8 cellular contexts compared by ENCODE assay signal in genomic region chr13:97224544-97225324, GRCh38. TPM values are rescaled to one million over a fixed set of nuclear protein-coding genes. Genes with fewer than 3 reads are reported as not detected.
DNase-seq lines count a peak whose midpoint lies in the region; ATAC-seq and TF ChIP-seq lines count a peak whose summit lies in the region.

No MANE protein-coding gene starts in this region.

- H3K27me3 Mint-ChIP-seq in T-cell (no peaks in the 10 kb centered on the region), nephron (ENCODE audit: low read depth) (no peaks in the 10 kb centered on the region)

- TF ChIP-seq CTCF in BE2C (IDR thresholded peaks at IDR 0.05; ENCODE audit: low read depth, low read length) (no peak), nephron (IDR thresholded peaks at IDR 0.05; ENCODE audit: unreplicated experiment in 3 of 3) (no peak)

- H3K27me3 ChIP-seq in BE2C = no peaks in the 10 kb centered on the region
- no peaks in the 10 kb centered on the region for H3K27me3 ChIP-seq in endocrine pancreas (ENCODE audit: control insufficient read depth, insufficient read depth, low read length)

- H3K4me1 Mint-ChIP-seq in T-cell (peaks cover 56 to 64% (median 62%) of the 10 kb centered on the region in 3 donors), nephron (peaks cover 46% of the 10 kb centered on the region)

- POLR2A ChIA-PET in HEK293T (lab: Yijun Ruan, JAX) (interaction anchor here (1.3 kb wide), 1 partner anchor 30 kb away, joined by 6 read pairs; no protein-coding TSS in a partner anchor), T-cell (lab: Charles Lee) (interaction anchor here (0.6 to 4.2 kb wide), 18 partner anchors 8 to 1863 kb away, joined by 3 to 63 read pairs (median 5); partner anchors contain the start of gene RAP2A (in 1 of the 2))

- no peaks in the 10 kb centered on the region for H3K36me3 ChIP-seq in BE2C
- H3K36me3 ChIP-seq in endocrine pancreas (ENCODE audit: control insufficient read depth, insufficient read depth, low read length) = no peaks in the 10 kb centered on the region

- no peaks in the 10 kb centered on the region for H3K9me3 ChIP-seq in BE2C
- no peaks in the 10 kb centered on the region for H3K9me3 ChIP-seq in endocrine pancreas (ENCODE audit: control insufficient read depth, low read length)

- H3K4me1 ChIP-seq in BE2C (peaks cover 15% of the 10 kb centered on the region), endocrine pancreas (ENCODE audit: control insufficient read depth, insufficient read depth, low read length) (peaks cover 5% of the 10 kb centered on the region)

- DNase-seq in BE2C = no peak
- peak; percentile 30 for DNase-seq in HEK293T (ENCODE audit: extremely low spot score)
- DNase-seq in T-cell = peak in 27 of 34 experiments; percentile 8 to 48 (median 29)
- no peak for DNase-seq in GDM1 (lab: John Stamatoyannopoulos, UW)

- H3K9ac ChIP-seq in endocrine pancreas (ENCODE audit: control insufficient read depth, insufficient read depth, low read length) = peak overlapping the region; percentile 86

- peaks cover 7% of the 10 kb centered on the region for H3K36me3 Mint-ChIP-seq in T-cell
- H3K36me3 Mint-ChIP-seq in nephron (ENCODE audit: low read depth) = peaks cover 5% of the 10 kb centered on the region

- peak overlapping the region; percentile 79 to 93 (median 85) for H3K4me3 Mint-ChIP-seq in T-cell
- H3K4me3 Mint-ChIP-seq in nephron = peak overlapping the region; percentile 88 to 92 (median 88)

- H3K4me3 ChIP-seq in BE2C (ENCODE audit: low read depth, low read length) = peak overlapping the region; percentile 85
- peak overlapping the region; percentile 100 for H3K4me3 ChIP-seq in endocrine pancreas (ENCODE audit: control insufficient read depth, insufficient read depth, low read length)

- CTCF ChIA-PET in HEK293T (lab: Yijun Ruan, JAX) = interaction anchor here (0.6 to 1.3 kb wide), 2 partner anchors 12 to 1783 kb away, joined by 3 to 4 read pairs; no protein-coding TSS in a partner anchor
- CTCF ChIA-PET in T-cell (lab: Charles Lee) = interaction anchor here (0.6 to 4.5 kb wide), 10 partner anchors 9 to 208 kb away, joined by 3 to 26 read pairs (median 6); no protein-coding TSS in a partner anchor

- ATAC-seq in T-cell (replicated peaks in 1 of 4) (no peak), HG02571 (IDR thresholded peaks at IDR 0.05; ENCODE audit: unreplicated experiment) (no peak), GM18868 (IDR thresholded peaks at IDR 0.05; ENCODE audit: unreplicated experiment) (no peak)

- no peaks in the 10 kb centered on the region for H3K9me3 Mint-ChIP-seq in T-cell
- no peaks in the 10 kb centered on the region for H3K9me3 Mint-ChIP-seq in nephron

- H3K27ac Mint-ChIP-seq in T-cell = peak overlapping the region; percentile 79 to 97
- H3K27ac Mint-ChIP-seq in nephron = peak overlapping the region; percentile 95 to 97 (median 96)

TF ChIP-seq in HEK293T, 16 proteins besides CTCF, POLR2A, EP300 and RAD21:
- TF ChIP-seq CTBP1 (IDR thresholded peaks at IDR 0.05; ENCODE audit: borderline replicate concordance) (no peak), SP1 (IDR thresholded peaks at IDR 0.05) (no peak), L3MBTL2 (conservative IDR thresholded peaks at IDR 0.05) (no peak), NFRKB (IDR thresholded peaks at IDR 0.05) (no peak), ZNF384 (IDR thresholded peaks at IDR 0.05) (no peak), TARDBP (IDR thresholded peaks at IDR 0.05) (no peak), LEF1 (IDR thresholded peaks at IDR 0.05; ENCODE audit: borderline replicate concordance) (no peak), PKNOX1 (IDR thresholded peaks at IDR 0.05) (no peak), BHLHE40 (IDR thresholded peaks at IDR 0.05; ENCODE audit: borderline replicate concordance) (no peak), FOXK2 (IDR thresholded peaks at IDR 0.05) (no peak), FOXM1 (IDR thresholded peaks at IDR 0.05; ENCODE audit: borderline replicate concordance) (no peak), FOXA1 (IDR thresholded peaks at IDR 0.05) (no peak), ELF4 (IDR thresholded peaks at IDR 0.05) (no peak), SUZ12 (IDR thresholded peaks at IDR 0.05) (no peak), ARNT (IDR thresholded peaks at IDR 0.05) (no peak), HDGF (IDR thresholded peaks at IDR 0.05; ENCODE audit: borderline replicate concordance) (no peak)
TF ChIP-seq in HEK293T: peak in this region for 0.

RNA-seq across cellular contexts. Expression of gene MBNL2, which starts 2.6 kb away (rescaled TPM):
- polyA plus RNA-seq in BE2C (2012; ENCODE audit: insufficient read depth, insufficient read length, low read depth) = 20.9 TPM
- 10 to 100 TPM; 21.0 to 33.7 (median 28.5) TPM for total RNA-seq in T-cell

Comparison
In these comparisons a context has a peak if more than half of its experiments do, and no peak if none do; other contexts are left out.
1. DNase-seq: peak in HEK293T (single experiment) and T-cell (27 of 34); none in BE2C (single experiment) and GDM1 (single experiment).